ENCODE assay signal across 9 cellular contexts in genomic region chr5:112823181-112823580, GRCh38.
"Had no signal": no experiment of that assay in that cellular context is flagged by ENCODE, and none has a peak within 500 bp of the region (broad histone marks: within the 10 kb centered on the region; RNA-seq: fewer than 3 reads in every experiment).

No MANE protein-coding gene starts in this region.

- H3K27ac ChIP-seq: heart left ventricle, ovary, suprapubic skin had no signal

- H3K4me1 ChIP-seq: heart left ventricle, suprapubic skin had no signal

- H3K27me3 ChIP-seq: heart left ventricle, ovary, suprapubic skin had no signal

- ATAC-seq: activated naive CD4-positive, alpha-beta T cell treated with anti-CD3 and anti-CD28 coated beads, Interleukin-2, amount 50 U/mL, for 72 hours; heart left ventricle; stimulated activated naive CD8-positive, alpha-beta T cell treated with anti-CD3 and anti-CD28 coated beads, Interleukin-15, Interleukin-2, amounts not matched to agents 100 U/mL and 50 U/mL, for 24 hours had no signal

- DNase-seq: activated effector memory CD4-positive, alpha-beta T cell treated with anti-CD3 and anti-CD28 coated beads, Interleukin-2, amount 50 U/mL, for 16 hours; amygdala; foreskin melanocyte; heart left ventricle; ovary; stimulated activated CD4-positive, alpha-beta T cell treated with anti-CD3 and anti-CD28 coated beads, Interleukin-12 subunit alpha, Interleukin-12 subunit beta, amount 100 ng/mL, for 4 hours; stimulated activated naive CD8-positive, alpha-beta T cell treated with anti-CD3 and anti-CD28 coated beads, Interleukin-15, Interleukin-2, amounts not matched to agents 100 U/mL and 50 U/mL, for 24 hours had no signal

- H3K9me3 ChIP-seq: heart left ventricle, ovary, suprapubic skin had no signal

- H3K36me3 ChIP-seq: ovary had no signal

- H3K4me3 ChIP-seq: heart left ventricle, ovary, suprapubic skin had no signal

- H3K9me3 Mint-ChIP-seq: activated naive CD4-positive, alpha-beta T cell treated with anti-CD3 and anti-CD28 coated beads, Interleukin-2, amount 50 U/mL, for 72 hours had no signal
